12 cellular contexts compared by ENCODE assay signal in the genomic region with DNA sequence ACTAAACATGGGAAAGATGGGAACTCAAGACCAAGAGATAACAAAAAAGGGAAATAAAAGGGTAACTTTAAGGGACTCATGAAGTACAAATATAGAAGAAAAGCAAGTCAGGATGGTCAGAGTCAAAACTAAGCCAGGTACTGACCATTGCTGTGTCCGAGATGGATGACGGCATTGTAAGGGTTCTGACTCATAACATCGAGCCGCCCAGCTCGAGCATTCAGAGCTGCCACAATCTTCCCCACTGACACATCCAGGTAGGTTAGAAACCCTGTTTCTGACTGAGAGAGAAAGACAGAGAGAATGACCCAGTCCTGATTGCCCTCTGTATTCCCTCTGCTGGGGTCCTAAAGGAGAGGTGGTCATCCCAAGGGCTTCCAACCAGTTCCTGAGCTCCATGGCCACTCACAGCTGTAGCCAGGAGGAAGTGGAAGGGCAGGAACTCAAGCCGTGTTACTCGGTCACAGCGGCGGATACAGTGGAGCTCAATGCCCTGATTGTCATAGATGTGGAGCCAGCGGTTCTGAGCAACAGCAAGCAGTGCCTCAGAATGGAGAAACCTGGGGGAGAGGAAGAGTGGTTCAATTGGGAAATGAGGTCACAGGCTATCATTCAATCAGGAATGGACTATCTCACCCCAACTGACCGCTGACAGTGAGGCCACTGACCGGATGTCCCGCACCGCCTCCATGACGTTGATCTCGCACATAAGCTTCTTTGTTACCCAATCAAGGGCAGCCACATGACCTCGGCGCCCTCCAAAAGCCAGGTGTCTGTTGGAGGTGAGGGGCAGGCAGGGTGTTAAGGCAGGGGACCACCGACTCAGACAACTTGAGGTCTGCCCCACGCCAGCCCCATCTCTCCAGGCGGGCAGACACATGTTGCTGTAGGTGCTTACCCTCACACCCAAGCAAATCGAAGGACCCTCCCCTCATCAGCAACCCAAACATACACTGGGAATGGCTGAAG. TPM values are rescaled to one million over a fixed set of nuclear protein-coding genes. Genes with fewer than 3 reads are reported as not detected.
A peak's percentile ranks its signal among the peaks of the same experiment; 100 is the strongest.
DNase-seq lines count a peak whose midpoint lies in the region; ATAC-seq, FAIRE-seq and TF ChIP-seq lines count a peak whose summit lies in the region.
"Had no signal": no experiment of that assay in that cellular context is flagged by ENCODE, and none has a peak within 500 bp of the region (broad histone marks: within the 10 kb centered on the region; RNA-seq: fewer than 3 reads in every experiment).

No MANE protein-coding gene starts in this region.

- no peaks in the 10 kb centered on the region for H3K9me3 ChIP-seq in left ventricle myocardium inferior (replicated peaks)
- H3K9me3 ChIP-seq: body of pancreas had no signal

- TF ChIP-seq CTCF in nephron progenitor cell (IDR thresholded peaks at IDR 0.05) (no peak), left ventricle myocardium inferior (IDR thresholded peaks at IDR 0.05; ENCODE audit: borderline replicate concordance) (no peak), D721Med (IDR thresholded peaks at IDR 0.05; ENCODE audit: insufficient read depth, missing control alignments) (no peak)

- H3K36me3 Mint-ChIP-seq in IgD-negative memory B cell (peaks cover 5% of the 10 kb centered on the region), nephron progenitor cell (ENCODE audit: low read depth) (peaks cover 17% of the 10 kb centered on the region)
- H3K36me3 Mint-ChIP-seq in activated naive CD8-positive, alpha-beta T cell treated with anti-CD3 and anti-CD28 coated beads, Interleukin-2, amount 10 ng/mL, durations not matched to agents 7 days and 5 days, result peaks cover 20% of the 10 kb centered on the region

- H3K27ac Mint-ChIP-seq in IgD-negative memory B cell (peak overlapping the region in 2 of 3 donors; percentile 2 to 90), nephron progenitor cell (peak overlapping the region; percentile 5)
- H3K27ac Mint-ChIP-seq in activated naive CD8-positive, alpha-beta T cell treated with anti-CD3 and anti-CD28 coated beads, Interleukin-2, amount 10 ng/mL, durations not matched to agents 7 days and 5 days, result peak overlapping the region; percentile 26

- H3K27me3 Mint-ChIP-seq in IgD-negative memory B cell (no peaks in the 10 kb centered on the region), nephron progenitor cell (ENCODE audit: low read depth, poor library complexity) (peaks cover 2% of the 10 kb centered on the region)
- H3K27me3 Mint-ChIP-seq in activated naive CD8-positive, alpha-beta T cell treated with anti-CD3 and anti-CD28 coated beads, Interleukin-2, amount 10 ng/mL, durations not matched to agents 7 days and 5 days, result no peaks in the 10 kb centered on the region

- H3K4me3 ChIP-seq in left ventricle myocardium inferior, result no peak overlapping the region
- H3K4me3 ChIP-seq: body of pancreas had no signal

- ATAC-seq in activated naive CD8-positive, alpha-beta T cell treated with anti-CD3 and anti-CD28 coated beads, Interleukin-2, amount 10 ng/mL, durations not matched to agents 7 days and 5 days (ENCODE audit: low read depth), result no peak
- ATAC-seq in GM21619 (IDR thresholded peaks at IDR 0.05; ENCODE audit: unreplicated experiment), result no peak
- ATAC-seq: body of pancreas had no signal

- H3K4me3 Mint-ChIP-seq in IgD-negative memory B cell (peak overlapping the region; percentile 57 to 98 (median 88)), nephron progenitor cell (peak overlapping the region; percentile 98)
- H3K4me3 Mint-ChIP-seq in activated naive CD8-positive, alpha-beta T cell treated with anti-CD3 and anti-CD28 coated beads, Interleukin-2, amount 10 ng/mL, durations not matched to agents 7 days and 5 days, result peak overlapping the region; percentile 96

- FAIRE-seq in D721Med (lab: Jason Lieb, UNC), result no peak
- FAIRE-seq: endothelial cell of umbilical vein had no signal

- DNase-seq in COLO829 (ENCODE audit: low spot score), result peak; percentile 73
- no peak for DNase-seq in activated naive CD8-positive, alpha-beta T cell treated with anti-CD3 and anti-CD28 coated beads, Interleukin-2, amount 10 ng/mL, durations not matched to agents 7 days and 5 days
- DNase-seq in nephron progenitor cell, result no peak
- no peak for DNase-seq in left ventricle myocardium inferior
- no peak for DNase-seq in D721Med (ENCODE audit: insufficient read length, low spot score)
- DNase-seq: body of pancreas, DMS79 treated with DMSO at 0.1 percent for 48 hours, hypothalamus, NCI-H187 treated with DMSO at 0.1 percent for 48 hours had no signal

- intact Hi-C loops in left ventricle myocardium inferior (cut with micrococcal nuclease), result no loop called here

- POLR2A ChIA-PET in activated naive CD8-positive, alpha-beta T cell treated with anti-CD3 and anti-CD28 coated beads, Interleukin-2, amount 10 ng/mL, durations not matched to agents 7 days and 5 days (lab: Charles Lee), result interaction anchor here (1.0 to 7.3 kb wide), 6 partner anchors 9 to 25 kb away, joined by 3 to 107 read pairs (median 14); a partner anchor contains a TSS

- no peaks in the 10 kb centered on the region for H3K9me3 Mint-ChIP-seq in IgD-negative memory B cell
- no peaks in the 10 kb centered on the region for H3K9me3 Mint-ChIP-seq in activated naive CD8-positive, alpha-beta T cell treated with anti-CD3 and anti-CD28 coated beads, Interleukin-2, amount 10 ng/mL, durations not matched to agents 7 days and 5 days
- H3K9me3 Mint-ChIP-seq in nephron progenitor cell, result no peaks in the 10 kb centered on the region

- peaks cover 34% of the 10 kb centered on the region for H3K4me1 ChIP-seq in left ventricle myocardium inferior

- H3K27me3 ChIP-seq in left ventricle myocardium inferior (ENCODE audit: low read depth), result no peaks in the 10 kb centered on the region
- H3K27me3 ChIP-seq: body of pancreas had no signal

- H3K36me3 ChIP-seq in left ventricle myocardium inferior, result peaks cover 64% of the 10 kb centered on the region

- H3K4me1 Mint-ChIP-seq in IgD-negative memory B cell (peaks cover 15 to 34% (median 17%) of the 10 kb centered on the region in 3 donors), nephron progenitor cell (peaks cover 49% of the 10 kb centered on the region)
- peaks cover 31% of the 10 kb centered on the region for H3K4me1 Mint-ChIP-seq in activated naive CD8-positive, alpha-beta T cell treated with anti-CD3 and anti-CD28 coated beads, Interleukin-2, amount 10 ng/mL, durations not matched to agents 7 days and 5 days

- H3K27ac ChIP-seq in left ventricle myocardium inferior (replicated peaks), result no peak overlapping the region
- H3K27ac ChIP-seq: body of pancreas had no signal

RNA-seq across cellular contexts. Expression of a gene that starts 1.8 kb away (rescaled TPM):
- 68.7 TPM for polyA plus RNA-seq in IgD-negative memory B cell
- total RNA-seq in activated naive CD8-positive, alpha-beta T cell treated with anti-CD3 and anti-CD28 coated beads, Interleukin-2, amount 10 ng/mL, durations not matched to agents 7 days and 5 days, result 10 to 100 TPM; 50.0 to 58.0 TPM
- 13.3 TPM for total RNA-seq in left ventricle myocardium inferior

RNA-seq across cellular contexts. Expression of a gene that starts 2.2 kb away (rescaled TPM):
- polyA plus RNA-seq in IgD-negative memory B cell, result 49.3 TPM
- 10 to 100 TPM; 53.3 to 54.7 TPM for total RNA-seq in activated naive CD8-positive, alpha-beta T cell treated with anti-CD3 and anti-CD28 coated beads, Interleukin-2, amount 10 ng/mL, durations not matched to agents 7 days and 5 days
- 47.8 TPM for total RNA-seq in left ventricle myocardium inferior

RNA-seq across cellular contexts. Expression of a gene that starts 10.3 kb away (rescaled TPM):
- polyA plus RNA-seq in IgD-negative memory B cell, result 35.4 TPM
- 10 to 100 TPM; 32.0 to 35.4 TPM for total RNA-seq in activated naive CD8-positive, alpha-beta T cell treated with anti-CD3 and anti-CD28 coated beads, Interleukin-2, amount 10 ng/mL, durations not matched to agents 7 days and 5 days
- total RNA-seq in left ventricle myocardium inferior, result 7.5 TPM

RNA-seq across cellular contexts. Expression of a gene that starts 11.5 kb away (rescaled TPM):
- polyA plus RNA-seq in IgD-negative memory B cell, result 19.0 TPM
- total RNA-seq in activated naive CD8-positive, alpha-beta T cell treated with anti-CD3 and anti-CD28 coated beads, Interleukin-2, amount 10 ng/mL, durations not matched to agents 7 days and 5 days, result 10 to 100 TPM; 65.4 to 65.5 TPM
- total RNA-seq in left ventricle myocardium inferior, result 59.4 TPM

RNA-seq across cellular contexts. Expression of a gene that starts 15.4 kb away (rescaled TPM):
- polyA plus RNA-seq in IgD-negative memory B cell, result 9,150 TPM
- total RNA-seq in activated naive CD8-positive, alpha-beta T cell treated with anti-CD3 and anti-CD28 coated beads, Interleukin-2, amount 10 ng/mL, durations not matched to agents 7 days and 5 days, result 1,000 to 10,000 TPM; 3,300 to 3,409 TPM
- 950 TPM for total RNA-seq in left ventricle myocardium inferior
